ENCODE assay signal across 11 cellular contexts in genomic region chr19:55328774-55329318, GRCh38. TPM values are rescaled to one million over a fixed set of nuclear protein-coding genes. Genes with fewer than 3 reads are reported as not detected.
"Had no signal": no experiment of that assay in that cellular context is flagged by ENCODE, and none has a peak within 500 bp of the region (broad histone marks: within the 10 kb centered on the region; RNA-seq: fewer than 3 reads in every experiment).

No MANE protein-coding gene starts in this region.

RNA-seq across cellular contexts. Expression of gene TMEM150B, which starts 3.7 kb away (rescaled TPM):
- total RNA-seq: activated B cell treated with CpG ODN at 0.5 μM for 24 hours, esophagus mucosa, kidney epithelial cell, pulmonary artery endothelial cell had no signal

RNA-seq across cellular contexts. Expression of gene COX6B2, which starts 25.7 kb away (rescaled TPM):
- total RNA-seq: activated B cell treated with CpG ODN at 0.5 μM for 24 hours, left ventricle myocardium inferior, mononuclear cell, pulmonary artery endothelial cell, right lobe of liver had no signal
- polyA plus RNA-seq: adrenal gland had no signal

RNA-seq across cellular contexts. Expression of gene GARIN5B, which starts 34.2 kb away (rescaled TPM):
- total RNA-seq: activated B cell treated with CpG ODN at 0.5 μM for 24 hours; activated CD8-positive, alpha-beta T cell treated with anti-CD3 and anti-CD28 coated beads, Interleukin-2, amount 10 ng/mL, durations not matched to agents 7 days and 5 days; adrenal gland; esophagus mucosa; kidney epithelial cell; left ventricle myocardium inferior; mononuclear cell; ovary; pulmonary artery endothelial cell; right lobe of liver; transverse colon had no signal
- polyA plus RNA-seq: adrenal gland, ovary had no signal

RNA-seq across cellular contexts. Expression of gene IL11, which starts 41.4 kb away (rescaled TPM):
- total RNA-seq: activated B cell treated with CpG ODN at 0.5 μM for 24 hours, left ventricle myocardium inferior, right lobe of liver had no signal
